24 cellular contexts compared by ENCODE assay signal in the genomic region with DNA sequence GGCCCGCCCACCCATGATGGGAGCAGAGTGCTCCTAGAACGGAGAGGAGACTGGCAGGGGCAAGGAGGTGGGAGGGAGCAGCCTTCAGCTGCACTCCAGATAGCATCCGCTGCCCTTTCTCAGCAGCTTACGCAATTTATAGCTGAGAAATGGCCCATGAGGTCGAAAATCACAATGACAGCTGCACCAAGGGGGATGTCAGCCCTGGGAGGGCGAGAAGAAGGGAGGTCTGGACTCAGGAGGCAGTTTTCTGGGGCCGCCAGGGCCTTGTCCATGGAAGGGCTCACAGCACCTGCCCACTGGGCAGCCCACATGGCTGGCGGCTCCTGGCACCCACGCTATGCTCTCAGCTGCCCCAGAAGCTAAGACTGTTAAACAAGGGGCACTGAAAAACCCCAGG. TPM values are rescaled to one million over a fixed set of nuclear protein-coding genes. Genes with fewer than 3 reads are reported as not detected.
A peak's percentile ranks its signal among the peaks of the same experiment; 100 is the strongest.
DNase-seq lines count a peak whose midpoint lies in the region; ATAC-seq and TF ChIP-seq lines count a peak whose summit lies in the region.
"Had no signal": no experiment of that assay in that cellular context is flagged by ENCODE, and none has a peak within 500 bp of the region (broad histone marks: within the 10 kb centered on the region; RNA-seq: fewer than 3 reads in every experiment).

No MANE protein-coding gene starts in this region.

- TF ChIP-seq EP300 in suprapubic skin (IDR thresholded peaks at IDR 0.05), result no peak

- peak overlapping the region; percentile 78 for H3K27ac Mint-ChIP-seq in central memory CD8-positive, alpha-beta T cell (ENCODE audit: low read depth)
- peak overlapping the region in 1 of 2 donors; percentile 63 for H3K27ac Mint-ChIP-seq in activated naive CD4-positive, alpha-beta T cell treated with anti-CD3 and anti-CD28 coated beads, Interleukin-2, amount 50 U/mL, for 72 hours
- H3K27ac Mint-ChIP-seq: activated CD8-positive, alpha-beta T cell treated with anti-CD3 and anti-CD28 coated beads, Interleukin-2, amount 10 ng/mL, durations not matched to agents 7 days and 5 days; activated naive CD8-positive, alpha-beta T cell treated with anti-CD3 and anti-CD28 coated beads, Interleukin-2, amount 50 U/mL, for 24 hours had no signal

- peaks cover 9% of the 10 kb centered on the region for H3K36me3 Mint-ChIP-seq in central memory CD8-positive, alpha-beta T cell (ENCODE audit: insufficient read depth)
- H3K36me3 Mint-ChIP-seq in activated naive CD4-positive, alpha-beta T cell treated with anti-CD3 and anti-CD28 coated beads, Interleukin-2, amount 50 U/mL, for 72 hours, result peaks cover 0 to 1% of the 10 kb centered on the region in 2 donors

- H3K9me3 Mint-ChIP-seq in central memory CD8-positive, alpha-beta T cell, result no peaks in the 10 kb centered on the region
- peaks cover 0 to under 1% of the 10 kb centered on the region in 2 donors for H3K9me3 Mint-ChIP-seq in activated naive CD4-positive, alpha-beta T cell treated with anti-CD3 and anti-CD28 coated beads, Interleukin-2, amount 50 U/mL, for 72 hours
- H3K9me3 Mint-ChIP-seq: activated naive CD8-positive, alpha-beta T cell treated with anti-CD3 and anti-CD28 coated beads, Interleukin-2, amount 50 U/mL, for 24 hours; immature natural killer cell had no signal

- H3K4me1 ChIP-seq in HUES6 (ENCODE audit: control insufficient read depth, insufficient read depth, low read length), result peaks cover 19% of the 10 kb centered on the region
- peaks cover 62% of the 10 kb centered on the region for H3K4me1 ChIP-seq in lower lobe of right lung
- H3K4me1 ChIP-seq in suprapubic skin, result peaks cover 71% of the 10 kb centered on the region
- H3K4me1 ChIP-seq: colonic mucosa had no signal

- H3K4me3 ChIP-seq in HUES6 (ENCODE audit: low read depth, low read length), result no peak overlapping the region
- no peak overlapping the region for H3K4me3 ChIP-seq in lower lobe of right lung
- no peak overlapping the region for H3K4me3 ChIP-seq in suprapubic skin
- H3K4me3 ChIP-seq: colonic mucosa, esophagus muscularis mucosa had no signal

- no peak overlapping the region for H3K4me3 Mint-ChIP-seq in central memory CD8-positive, alpha-beta T cell
- H3K4me3 Mint-ChIP-seq: activated CD8-positive, alpha-beta T cell treated with anti-CD3 and anti-CD28 coated beads, Interleukin-2, amount 10 ng/mL, durations not matched to agents 7 days and 5 days; activated naive CD8-positive, alpha-beta T cell treated with anti-CD3 and anti-CD28 coated beads, Interleukin-2, amount 50 U/mL, for 24 hours; immature natural killer cell had no signal

- intact Hi-C loops in lower lobe of right lung (cut with DNase I), result no loop called here

- TF ChIP-seq CTCF in lower lobe of right lung (IDR thresholded peaks at IDR 0.05) (no peak), suprapubic skin (IDR thresholded peaks at IDR 0.05) (no peak)

- H3K27ac ChIP-seq in HUES6 (ENCODE audit: low read depth, low read length), result no peak overlapping the region
- no peak overlapping the region for H3K27ac ChIP-seq in lower lobe of right lung
- peak overlapping the region; percentile 66 for H3K27ac ChIP-seq in suprapubic skin
- H3K27ac ChIP-seq: brain microvascular endothelial cell, colonic mucosa, KMS-11 had no signal

- peaks cover 56% of the 10 kb centered on the region for H3K4me1 Mint-ChIP-seq in central memory CD8-positive, alpha-beta T cell

- no peak for TF ChIP-seq POLR2A in suprapubic skin (IDR thresholded peaks at IDR 0.05)

- no peak for ATAC-seq in central memory CD8-positive, alpha-beta T cell (replicated peaks; ENCODE audit: extremely low read depth, poor library complexity, severe bottlenecking)
- no peak for ATAC-seq in lower lobe of right lung
- ATAC-seq in HG03135 (IDR thresholded peaks at IDR 0.05; ENCODE audit: unreplicated experiment), result no peak
- no peak for ATAC-seq in activated naive CD4-positive, alpha-beta T cell treated with anti-CD3 and anti-CD28 coated beads, Interleukin-2, amount 50 U/mL, for 72 hours
- ATAC-seq: activated CD8-positive, alpha-beta T cell treated with anti-CD3 and anti-CD28 coated beads, Interleukin-2, amount 10 ng/mL, durations not matched to agents 7 days and 5 days; activated naive CD8-positive, alpha-beta T cell treated with anti-CD3 and anti-CD28 coated beads, Interleukin-2, amount 50 U/mL, for 24 hours; HCT116 had no signal

- peak overlapping the region; percentile 22 for H3K9ac ChIP-seq in HUES6 (ENCODE audit: low read length)
- H3K9ac ChIP-seq: KMS-11 had no signal

- H3K36me3 ChIP-seq in HUES6 (ENCODE audit: control insufficient read depth, insufficient read depth, low read length), result no peaks in the 10 kb centered on the region
- H3K36me3 ChIP-seq in lower lobe of right lung, result peaks cover 13% of the 10 kb centered on the region
- peaks cover 9% of the 10 kb centered on the region for H3K36me3 ChIP-seq in suprapubic skin
- H3K36me3 ChIP-seq: brain microvascular endothelial cell, colonic mucosa had no signal

- H3K27me3 Mint-ChIP-seq in central memory CD8-positive, alpha-beta T cell, result no peaks in the 10 kb centered on the region
- H3K27me3 Mint-ChIP-seq: activated naive CD8-positive, alpha-beta T cell treated with anti-CD3 and anti-CD28 coated beads, Interleukin-2, amount 50 U/mL, for 24 hours had no signal

- no peak for DNase-seq in central memory CD8-positive, alpha-beta T cell (ENCODE audit: low spot score in 2 of 2)
- peak; percentile 10 for DNase-seq in lower lobe of right lung
- DNase-seq in suprapubic skin (ENCODE audit: low spot score in 2 of 2), result no peak
- DNase-seq in NCI-H2029 (lab: John Stamatoyannopoulos, UW), result no peak
- DNase-seq in activated naive CD4-positive, alpha-beta T cell treated with anti-CD3 and anti-CD28 coated beads, Interleukin-2, amount 50 U/mL, for 72 hours (ENCODE audit: low spot score in 2 of 2), result no peak
- no peak for DNase-seq in nucleus accumbens (lab: John Stamatoyannopoulos, UW)
- DNase-seq: activated CD8-positive, alpha-beta T cell treated with anti-CD3 and anti-CD28 coated beads, Interleukin-2, amount 10 ng/mL, durations not matched to agents 7 days and 5 days; activated gamma-delta T cell treated with Interleukin-2 at 50 U/mL for 16 hours; activated naive CD8-positive, alpha-beta T cell treated with anti-CD3 and anti-CD28 coated beads, Interleukin-2, amount 50 U/mL, for 24 hours; brain microvascular endothelial cell; colonic mucosa; DND-41; foreskin melanocyte; immature natural killer cell; MV-4-11; NCI-H1694; NCI-H524; small intestine; T-helper 2 cell had no signal

- H3K9me3 ChIP-seq in HUES6 (ENCODE audit: control insufficient read depth, insufficient read depth, low read depth, low read length) (peaks cover 6% of the 10 kb centered on the region), lower lobe of right lung (no peaks in the 10 kb centered on the region), suprapubic skin (no peaks in the 10 kb centered on the region)
- H3K9me3 ChIP-seq: colonic mucosa, esophagus muscularis mucosa had no signal

- H3K27me3 ChIP-seq in HUES6 (ENCODE audit: control insufficient read depth, insufficient read depth, low read length), result no peaks in the 10 kb centered on the region
- no peaks in the 10 kb centered on the region for H3K27me3 ChIP-seq in lower lobe of right lung (ENCODE audit: low read depth)
- H3K27me3 ChIP-seq in suprapubic skin, result no peaks in the 10 kb centered on the region
- H3K27me3 ChIP-seq: brain microvascular endothelial cell, colonic mucosa, esophagus muscularis mucosa had no signal

- WGBS in suprapubic skin, result 45% methylated on average over 6 of the region's 9 CpGs

RNA-seq across cellular contexts. Expression of a gene that starts 17.6 kb away (rescaled TPM):
- total RNA-seq in lower lobe of right lung (50.4 TPM), suprapubic skin (100 to 1,000 TPM in 1 of 4 donors, 10 to 100 TPM in 3; 63.8 to 104 (median 95.8) TPM)
- 10 to 100 TPM; 17.7 to 23.2 TPM for total RNA-seq in activated naive CD4-positive, alpha-beta T cell treated with anti-CD3 and anti-CD28 coated beads, Interleukin-2, amount 50 U/mL, for 72 hours
